In the genomic region with DNA sequence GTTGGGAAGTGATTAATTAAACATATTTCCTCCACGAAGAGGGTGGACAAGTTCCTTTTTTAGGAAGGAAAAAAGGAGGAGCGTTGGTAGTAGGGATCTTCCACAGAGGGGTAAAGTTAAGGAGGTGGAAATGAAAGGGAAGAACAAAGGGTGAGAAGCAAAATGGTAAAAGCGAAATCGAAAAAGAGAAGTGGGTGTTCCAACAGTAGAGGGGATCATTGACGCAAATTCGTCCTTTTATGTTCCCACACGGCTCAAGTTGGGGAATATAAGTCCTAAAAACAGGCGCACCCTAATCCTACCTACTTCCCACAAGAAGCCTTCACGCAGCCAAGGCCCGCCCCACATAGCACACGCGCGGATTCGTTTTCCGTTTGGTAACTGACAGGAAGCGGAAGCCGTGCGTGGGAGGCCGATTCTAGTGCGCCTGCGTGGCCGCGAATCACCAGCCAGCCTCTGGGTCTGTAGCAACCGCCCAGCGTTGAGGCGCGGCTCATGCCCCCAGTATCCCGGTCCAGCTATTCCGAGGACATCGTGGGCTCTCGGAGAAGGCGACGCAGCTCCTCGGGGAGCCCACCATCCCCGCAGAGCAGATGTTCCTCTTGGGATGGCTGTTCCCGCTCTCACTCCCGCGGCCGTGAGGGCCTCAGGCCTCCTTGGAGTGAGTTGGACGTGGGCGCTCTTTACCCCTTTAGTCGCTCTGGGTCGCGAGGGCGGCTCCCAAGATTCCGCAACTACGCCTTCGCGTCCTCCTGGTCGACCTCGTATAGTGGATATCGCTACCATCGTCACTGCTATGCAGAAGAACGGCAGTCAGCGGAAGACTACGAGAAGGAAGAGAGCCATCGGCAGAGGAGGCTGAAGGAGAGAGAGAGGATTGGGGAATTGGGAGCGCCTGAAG, we compare ENCODE assay signal across 8 cellular contexts. TPM values are rescaled to one million over a fixed set of nuclear protein-coding genes. Genes with fewer than 3 reads are reported as not detected.
DNase-seq lines count a peak whose midpoint lies in the region; FAIRE-seq and TF ChIP-seq lines count a peak whose summit lies in the region.

TSS of gene NKAPL (plus strand) at position 421 of the 901 bp plus-strand sequence. CDS start at position 496, 75 bp downstream.

- no peak within 1 kb of the TSS for H3K9ac ChIP-seq in rectal smooth muscle tissue (ENCODE audit: low read length)

- H3K9me3 Mint-ChIP-seq in glutamatergic neuron (ENCODE audit: unreplicated experiment), result no peaks in the 10 kb centered on the region

- H3K27ac Mint-ChIP-seq in glutamatergic neuron (ENCODE audit: unreplicated experiment), result no peak within 1 kb of the TSS

- no peak for TF ChIP-seq POLR2A in vagina (IDR thresholded peaks at IDR 0.05)

- H3K4me1 ChIP-seq in rectal smooth muscle tissue (ENCODE audit: control insufficient read depth, insufficient read depth, low read length), result peaks cover 3% of the 10 kb centered on the region
- H3K4me1 ChIP-seq in vagina, result peaks cover 11% of the 10 kb centered on the region

- no peaks in the 10 kb centered on the region for H3K36me3 Mint-ChIP-seq in glutamatergic neuron (ENCODE audit: unreplicated experiment)

- DNase-seq in GM19239 (ENCODE audit: insufficient read length, low spot score), result no peak
- peak in 3 of 4 experiments; percentile 9 to 47 (median 31) for DNase-seq in activated naive CD4-positive, alpha-beta T cell (lab: John Stamatoyannopoulos, UW)
- DNase-seq in glutamatergic neuron, result no peak
- no peak for DNase-seq in vagina (ENCODE audit: extremely low spot score in 2 of 2)
- DNase-seq in AML-193 (lab: John Stamatoyannopoulos, UW), result no peak
- no peak for DNase-seq in OCI-M1 (lab: John Stamatoyannopoulos, UW)
- DNase-seq in DMS79 (lab: John Stamatoyannopoulos, UW), result no peak

- H3K27me3 ChIP-seq in rectal smooth muscle tissue (ENCODE audit: control insufficient read depth, insufficient read depth, low read length) (no peaks in the 10 kb centered on the region), vagina (no peaks in the 10 kb centered on the region)

- TF ChIP-seq CTCF in glutamatergic neuron (IDR thresholded peaks at IDR 0.05; ENCODE audit: partially characterized antibody, unreplicated experiment) (no peak), vagina (IDR thresholded peaks at IDR 0.05) (no peak)

- no peaks in the 10 kb centered on the region for H3K9me3 ChIP-seq in vagina

- H3K27me3 Mint-ChIP-seq in glutamatergic neuron (ENCODE audit: unreplicated experiment), result no peaks in the 10 kb centered on the region

- no peaks in the 10 kb centered on the region for H3K36me3 ChIP-seq in rectal smooth muscle tissue (ENCODE audit: control insufficient read depth, insufficient read depth, low read length)
- no peaks in the 10 kb centered on the region for H3K36me3 ChIP-seq in vagina

- no peaks in the 10 kb centered on the region for H3K4me1 Mint-ChIP-seq in glutamatergic neuron (ENCODE audit: low read depth, unreplicated experiment)

- intact Hi-C loops in vagina (cut with DNase I), result no loop called here

- peak within 1 kb of the TSS; percentile 69 for H3K4me3 ChIP-seq in rectal smooth muscle tissue (ENCODE audit: low read length)
- H3K4me3 ChIP-seq in vagina, result peak within 1 kb of the TSS; percentile 39 to 50

- peak within 1 kb of the TSS; percentile 50 for H3K4me3 Mint-ChIP-seq in glutamatergic neuron (ENCODE audit: unreplicated experiment)

- FAIRE-seq in GM19239 (lab: Jason Lieb, UNC), result peak; percentile 64

- no peak within 1 kb of the TSS for H3K27ac ChIP-seq in rectal smooth muscle tissue (ENCODE audit: low read depth, low read length)
- H3K27ac ChIP-seq in vagina, result no peak within 1 kb of the TSS

RNA-seq across cellular contexts. Expression of gene NKAPL, which starts in this region (rescaled TPM):
- 0.69 TPM for total RNA-seq in glutamatergic neuron (ENCODE audit: unreplicated experiment)
- total RNA-seq in vagina, result not detected

Comparison
In these comparisons a context has a peak if more than half of its experiments do, and no peak if none do; other contexts are left out.
1. DNase-seq: peak in activated naive CD4-positive, alpha-beta T cell (3 of 4); none in GM19239 (single experiment), glutamatergic neuron (single experiment), vagina (0 of 2), AML-193 (0 of 2), OCI-M1 (single experiment) and DMS79 (single experiment).